2 cellular contexts compared by ENCODE assay signal in genomic region chr5:60827201-60827600, GRCh38.
TF ChIP-seq lines count a peak whose summit lies in the region.

No MANE protein-coding gene starts in this region.

TF ChIP-seq in A549, 52 proteins besides CTCF, POLR2A, EP300 and RAD21:
- TF ChIP-seq ESRRA (IDR thresholded peaks at IDR 0.05; ENCODE audit: borderline replicate concordance, low read length) (no peak), HDAC2 (IDR thresholded peaks at IDR 0.05) (no peak), MAFK (IDR thresholded peaks at IDR 0.05; ENCODE audit: partially characterized antibody) (no peak), TP53 (CRISPR knock-in tag; IDR thresholded peaks at IDR 0.05) (no peak), RFX5 (IDR thresholded peaks at IDR 0.05) (no peak), HEYL (CRISPR knock-in tag; IDR thresholded peaks at IDR 0.05) (no peak), NPAS2 (CRISPR knock-in tag; IDR thresholded peaks at IDR 0.05; ENCODE audit: borderline replicate concordance) (no peak)

TF ChIP-seq in GM12878, 131 proteins besides CTCF, POLR2A, EP300 and RAD21:
- TF ChIP-seq SRF (IDR thresholded peaks at IDR 0.05; ENCODE audit: low read depth in 2 of 2, low read length in 2 of 2) (no peak), MTA3 (IDR thresholded peaks at IDR 0.05; ENCODE audit: borderline replicate concordance, low read length) (no peak), ATF2 (IDR thresholded peaks at IDR 0.05; ENCODE audit: low read length) (no peak), CEBPZ (IDR thresholded peaks at IDR 0.05; ENCODE audit: low read depth, low read length) (no peak), STAT1 (conservative IDR thresholded peaks at IDR 0.05) (no peak), EZH2 (IDR thresholded peaks at IDR 0.05; ENCODE audit: borderline replicate concordance, control insufficient read depth, low read depth, low read length) (no peak), IRF5 (IDR thresholded peaks at IDR 0.05; ENCODE audit: borderline replicate concordance) (no peak), MEF2A (IDR thresholded peaks at IDR 0.05; ENCODE audit: insufficient read depth, low read depth, low read length) (no peak), CBX5 (IDR thresholded peaks at IDR 0.05; ENCODE audit: low read depth) (no peak), ATF3 (IDR thresholded peaks at IDR 0.05; ENCODE audit: borderline replicate concordance, extremely low read depth, low read depth, low read length) (no peak), IRF3 (IDR thresholded peaks at IDR 0.05) (no peak)
TF ChIP-seq in GM12878: peak in this region for 0.
